1 cellular context compared by ENCODE assay signal in genomic region chr15:63066302-63066701, GRCh38.
TF ChIP-seq lines count a peak whose summit lies in the region.

No MANE protein-coding gene starts in this region.

TF ChIP-seq in IMR-90, 13 proteins besides CTCF, POLR2A, EP300 and RAD21 (continued from another document):
- TF ChIP-seq MAFK (IDR thresholded peaks at IDR 0.05; ENCODE audit: low read depth, low read length) (no peak), CEBPB (IDR thresholded peaks at IDR 0.05; ENCODE audit: low read depth, low read length) (no peak), SMC3 (IDR thresholded peaks at IDR 0.05; ENCODE audit: low read depth, low read length) (no peak), ELK1 (IDR thresholded peaks at IDR 0.05; ENCODE audit: borderline replicate concordance, low read depth, low read length) (no peak), BHLHE40 (IDR thresholded peaks at IDR 0.05; ENCODE audit: low read depth, low read length) (no peak), MAZ (IDR thresholded peaks at IDR 0.05; ENCODE audit: borderline replicate concordance, low read depth, low read length) (no peak), MXI1 (IDR thresholded peaks at IDR 0.05; ENCODE audit: borderline replicate concordance, low read depth, low read length) (no peak)
